8 cellular contexts compared by ENCODE assay signal in genomic region chr21:44304846-44305245, GRCh38. TPM values are rescaled to one million over a fixed set of nuclear protein-coding genes. Genes with fewer than 3 reads are reported as not detected.
DNase-seq lines count a peak whose midpoint lies in the region; ATAC-seq and TF ChIP-seq lines count a peak whose summit lies in the region.

No MANE protein-coding gene starts in this region.

- DNase-seq in Calu3 (peak; percentile 56), HT-29 (ENCODE audit: low spot score) (peak; percentile 28), T-helper 17 cell (peak in 1 of 3 donors; percentile 32), cardiac fibroblast (ENCODE audit: low read depth in 2 of 2) (peak; percentile 48 to 52), left lobe of liver (ENCODE audit: low spot score) (no peak), NCI-H2081 (lab: John Stamatoyannopoulos, UW) (no peak)
- peak; percentile 52 for DNase-seq in stimulated activated naive CD8-positive, alpha-beta T cell treated with anti-CD3 and anti-CD28 coated beads, Interleukin-15, Interleukin-2, amounts not matched to agents 100 U/mL and 50 U/mL, for 24 hours

- H3K9me3 ChIP-seq in T-helper 17 cell (ENCODE audit: control insufficient read depth, low read length, poor library complexity, severe bottlenecking): no peaks in the 10 kb centered on the region

- H3K36me3 Mint-ChIP-seq in Calu3 (ENCODE audit: insufficient read depth, unreplicated experiment): peaks cover 16% of the 10 kb centered on the region
- no peaks in the 10 kb centered on the region for H3K36me3 Mint-ChIP-seq in T-helper 17 cell (ENCODE audit: low read depth)

- no peaks in the 10 kb centered on the region for H3K9me3 Mint-ChIP-seq in Calu3 (ENCODE audit: low read depth, unreplicated experiment)

- CTCF ChIA-PET in Calu3 (lab: Charles Lee): no interaction called here

- H3K27me3 Mint-ChIP-seq in Calu3 (ENCODE audit: unreplicated experiment): no peaks in the 10 kb centered on the region
- H3K27me3 Mint-ChIP-seq in T-helper 17 cell: no peaks in the 10 kb centered on the region

- ATAC-seq in T-helper 17 cell: peak; percentile 54
- ATAC-seq in left lobe of liver: peak; percentile 27
- ATAC-seq in stimulated activated naive CD8-positive, alpha-beta T cell treated with anti-CD3 and anti-CD28 coated beads, Interleukin-15, Interleukin-2, amounts not matched to agents 100 U/mL and 50 U/mL, for 24 hours: peak; percentile 33
- ATAC-seq in HG02588 (IDR thresholded peaks at IDR 0.05; ENCODE audit: unreplicated experiment): no peak

- peaks cover 18% of the 10 kb centered on the region for H3K4me1 Mint-ChIP-seq in Calu3 (ENCODE audit: low read depth, unreplicated experiment)
- peaks cover 38% of the 10 kb centered on the region for H3K4me1 Mint-ChIP-seq in T-helper 17 cell

- intact Hi-C loops in Calu3 (cut with micrococcal nuclease; ENCODE audit: unreplicated experiment): no loop called here

- BruUV-seq in Calu3 (replicated peaks; lab: Mats Ljungman, UMichigan): no TSS peak

- peak overlapping the region; percentile 17 for H3K4me3 Mint-ChIP-seq in Calu3 (ENCODE audit: low read depth, unreplicated experiment)
- peak overlapping the region; percentile 3 for H3K4me3 Mint-ChIP-seq in T-helper 17 cell

- no peak overlapping the region for H3K4me3 ChIP-seq in cardiac fibroblast (replicated peaks in 1 of 2; ENCODE audit: low read depth in 2 of 2, low read length in 2 of 2)

- H3K27ac Mint-ChIP-seq in Calu3 (ENCODE audit: unreplicated experiment) (no peak overlapping the region), T-helper 17 cell (peak overlapping the region; percentile 87)

- TF ChIP-seq CTCF in Calu3 (IDR thresholded peaks at IDR 0.05; ENCODE audit: unreplicated experiment) (peak; percentile 56), cardiac fibroblast (IDR thresholded peaks at IDR 0.05; ENCODE audit: low read depth, low read length) (peak; percentile 67)

RNA-seq across cellular contexts. Expression of gene PFKL, which starts 5.0 kb away (rescaled TPM):
- total RNA-seq in Calu3 (2022) (78.9 and 92.8 TPM in 2 replicates), T-helper 17 cell (100 to 1,000 TPM; 132 to 176 TPM), left lobe of liver (97.6 TPM)
- 142 and 154 TPM in 2 replicates for total RNA-seq in HT-29 (2014; rRNA removed; shearing (Covaris generic))

RNA-seq across cellular contexts. Expression of gene AIRE, which starts 19.2 kb away (rescaled TPM):
- total RNA-seq in Calu3 (2022): not detected in 2 replicates
- total RNA-seq in HT-29 (2014; rRNA removed; shearing (Covaris generic)): not detected in 2 replicates
- 1 to 10 TPM; 1.4 to 3.4 TPM for total RNA-seq in T-helper 17 cell
- not detected for total RNA-seq in left lobe of liver

RNA-seq across cellular contexts. Expression of gene CFAP410, which starts 34.3 kb away (rescaled TPM):
- 7.5 and 8.6 TPM in 2 replicates for total RNA-seq in Calu3 (2022)
- 21.7 and 21.8 TPM in 2 replicates for total RNA-seq in HT-29 (2014; rRNA removed; shearing (Covaris generic))
- total RNA-seq in T-helper 17 cell: 10 to 100 TPM; 48.0 to 54.2 TPM
- 13.9 TPM for total RNA-seq in left lobe of liver

RNA-seq across cellular contexts. Expression of gene DNMT3L, which starts 43.1 kb away (rescaled TPM):
- total RNA-seq in Calu3 (2022) (not detected in 2 replicates), T-helper 17 cell (not detected), left lobe of liver (1.1 TPM)
- total RNA-seq in HT-29 (2014; rRNA removed; shearing (Covaris generic)): not detected in 2 replicates

RNA-seq across cellular contexts. Expression of gene TRPM2, which starts 48.6 kb away (rescaled TPM):
- total RNA-seq in Calu3 (2022) (not detected in 2 replicates), T-helper 17 cell (10 to 100 TPM in 1 of 2 donors, 1 to 10 TPM in 1; 2.7 to 26.1 TPM), left lobe of liver (1.4 TPM)
- total RNA-seq in HT-29 (2014; rRNA removed; shearing (Covaris generic)): 0.60 TPM in 1 of 2 replicates, not detected in the other

Comparison
In these comparisons a context has a peak if more than half of its experiments do, and no peak if none do; other contexts are left out.
1. DNase-seq: peak in Calu3 (single experiment), HT-29 (single experiment), cardiac fibroblast (2 of 2) and stimulated activated naive CD8-positive, alpha-beta T cell treated with anti-CD3 and anti-CD28 coated beads, Interleukin-15, Interleukin-2, amounts not matched to agents 100 U/mL and 50 U/mL, for 24 hours (single experiment); none in left lobe of liver (single experiment) and NCI-H2081 (0 of 2).